Comparison of ENCODE assay signal across 9 cellular contexts in the genomic region with DNA sequence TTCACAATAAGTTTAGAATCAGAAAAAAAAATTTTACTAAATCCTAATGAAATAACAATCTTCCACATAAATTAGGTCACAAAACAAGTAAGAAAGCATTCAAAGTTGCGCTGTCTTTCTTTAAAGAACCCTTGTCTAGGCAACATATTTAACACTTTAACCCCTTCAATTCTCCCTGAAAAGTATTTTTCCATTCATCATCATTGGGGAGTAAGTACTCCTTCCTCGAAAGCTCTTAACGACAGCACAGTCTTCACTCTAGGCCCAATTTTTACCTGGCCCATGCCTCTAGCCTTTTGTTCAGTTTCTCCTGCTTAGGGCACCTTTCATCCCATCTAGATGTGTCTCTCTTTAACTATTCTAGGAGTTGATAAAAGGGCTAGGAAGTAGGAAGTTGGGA. TPM values are rescaled to one million over a fixed set of nuclear protein-coding genes. Genes with fewer than 3 reads are reported as not detected.
A peak's percentile ranks its signal among the peaks of the same experiment; 100 is the strongest.
DNase-seq lines count a peak whose midpoint lies in the region; ATAC-seq and TF ChIP-seq lines count a peak whose summit lies in the region.
"Had no signal": no experiment of that assay in that cellular context is flagged by ENCODE, and none has a peak within 500 bp of the region (broad histone marks: within the 10 kb centered on the region; RNA-seq: fewer than 3 reads in every experiment).

No MANE protein-coding gene starts in this region.

- no peak for TF ChIP-seq POLR2A in right lobe of liver (IDR thresholded peaks at IDR 0.05)

- H3K9me3 ChIP-seq in right lobe of liver: no peaks in the 10 kb centered on the region
- H3K9me3 ChIP-seq in tibial artery: no peaks in the 10 kb centered on the region

- no peaks in the 10 kb centered on the region for H3K9me3 Mint-ChIP-seq in activated T-cell treated with anti-CD3 and anti-CD28 coated beads, Interleukin-2, amount 50 U/mL, for 4 hours
- H3K9me3 Mint-ChIP-seq in activated naive CD8-positive, alpha-beta T cell treated with anti-CD3 and anti-CD28 coated beads, Interleukin-2, amount 50 U/mL, for 24 hours: no peaks in the 10 kb centered on the region

- peak overlapping the region; percentile 98 for H3K4me3 Mint-ChIP-seq in activated T-cell treated with anti-CD3 and anti-CD28 coated beads, Interleukin-2, amount 50 U/mL, for 4 hours
- H3K4me3 Mint-ChIP-seq in activated naive CD8-positive, alpha-beta T cell treated with anti-CD3 and anti-CD28 coated beads, Interleukin-2, amount 50 U/mL, for 24 hours: peak overlapping the region; percentile 91

- H3K27ac Mint-ChIP-seq in activated naive CD8-positive, alpha-beta T cell treated with anti-CD3 and anti-CD28 coated beads, Interleukin-2, amount 50 U/mL, for 24 hours: peak overlapping the region; percentile 94

- WGBS in right lobe of liver (ENCODE audit: insufficient coverage, low coverage, low lambda C conversion rate, missing lambda C conversion rate): 42% methylated on average over 3 of the region's 3 CpGs

- H3K4me1 ChIP-seq in right lobe of liver: peaks cover 0 to 38% (median 9%) of the 10 kb centered on the region in 4 donors
- H3K4me1 ChIP-seq in tibial artery: peaks cover 0 to 61% (median 35%) of the 10 kb centered on the region in 4 donors

- H3K27me3 ChIP-seq in right lobe of liver (no peaks in the 10 kb centered on the region), tibial artery (no peaks in the 10 kb centered on the region)

- H3K36me3 Mint-ChIP-seq in activated T-cell treated with anti-CD3 and anti-CD28 coated beads, Interleukin-2, amount 50 U/mL, for 4 hours (ENCODE audit: insufficient read depth): peaks cover 30% of the 10 kb centered on the region
- peaks cover 46% of the 10 kb centered on the region for H3K36me3 Mint-ChIP-seq in activated naive CD8-positive, alpha-beta T cell treated with anti-CD3 and anti-CD28 coated beads, Interleukin-2, amount 50 U/mL, for 24 hours (ENCODE audit: low read depth)

- no peak for TF ChIP-seq CTCF in right lobe of liver (IDR thresholded peaks at IDR 0.05)
- no peak for TF ChIP-seq CTCF in tibial artery (IDR thresholded peaks at IDR 0.05)

- H3K4me3 ChIP-seq in right lobe of liver: peak overlapping the region; percentile 9 to 93 (median 19)
- peak overlapping the region; percentile 80 to 85 for H3K4me3 ChIP-seq in tibial artery

- peaks cover 67% of the 10 kb centered on the region for H3K4me1 Mint-ChIP-seq in activated T-cell treated with anti-CD3 and anti-CD28 coated beads, Interleukin-2, amount 50 U/mL, for 4 hours (ENCODE audit: low read depth)
- H3K4me1 Mint-ChIP-seq in activated naive CD8-positive, alpha-beta T cell treated with anti-CD3 and anti-CD28 coated beads, Interleukin-2, amount 50 U/mL, for 24 hours: peaks cover 72% of the 10 kb centered on the region

- DNase-seq in activated T-cell treated with anti-CD3 and anti-CD28 coated beads, Interleukin-2, amount 50 U/mL, for 4 hours: no peak
- DNase-seq in activated T-cell treated with anti-CD3 and anti-CD28 coated beads for 4 hours (no peak), right lobe of liver (no peak), tibial artery (no peak), NCI-H345 (lab: John Stamatoyannopoulos, UW) (no peak)
- DNase-seq in activated naive CD8-positive, alpha-beta T cell treated with anti-CD3 and anti-CD28 coated beads, Interleukin-2, amount 50 U/mL, for 24 hours: no peak
- no peak for DNase-seq in activated CD4-positive, CD25-positive, alpha-beta regulatory T cell treated with anti-CD3 and anti-CD28 coated beads, Interleukin-2, amount 50 U/mL, for 72 hours
- DNase-seq in stimulated activated CD4-positive, alpha-beta T cell treated with anti-CD3 and anti-CD28 coated beads, Interleukin-12 subunit alpha, Interleukin-12 subunit beta, amount 100 ng/mL, for 4 hours: no peak
- DNase-seq: DMS153 had no signal

- H3K27ac ChIP-seq in right lobe of liver (peak overlapping the region in 1 of 3 donors; percentile 14), tibial artery (peak overlapping the region; percentile 32 to 98)

- intact Hi-C loops in right lobe of liver (cut with DNase I): no loop called here
- intact Hi-C loops in tibial artery (cut with DNase I; ENCODE audit: low total_unique reads): no loop called here

- peaks cover 0 to 13% (median 0%) of the 10 kb centered on the region in 4 donors for H3K36me3 ChIP-seq in right lobe of liver
- peaks cover 8 to 19% (median 19%) of the 10 kb centered on the region in 3 donors for H3K36me3 ChIP-seq in tibial artery

- H3K27me3 Mint-ChIP-seq in activated T-cell treated with anti-CD3 and anti-CD28 coated beads, Interleukin-2, amount 50 U/mL, for 4 hours (ENCODE audit: low read depth): no peaks in the 10 kb centered on the region
- no peaks in the 10 kb centered on the region for H3K27me3 Mint-ChIP-seq in activated naive CD8-positive, alpha-beta T cell treated with anti-CD3 and anti-CD28 coated beads, Interleukin-2, amount 50 U/mL, for 24 hours

- no peak for ATAC-seq in activated T-cell treated with anti-CD3 and anti-CD28 coated beads, Interleukin-2, amount 50 U/mL, for 4 hours
- no peak for ATAC-seq in activated naive CD8-positive, alpha-beta T cell treated with anti-CD3 and anti-CD28 coated beads, Interleukin-2, amount 50 U/mL, for 24 hours
- no peak for ATAC-seq in right lobe of liver

RNA-seq across cellular contexts. Expression of gene TSPYL1, which starts 2.6 kb away (rescaled TPM):
- 10 to 100 TPM; 42.8 to 53.4 (median 46.3) TPM for total RNA-seq in activated T-cell treated with anti-CD3 and anti-CD28 coated beads, Interleukin-2, amount 50 U/mL, for 4 hours
- 10 to 100 TPM; 29.1 to 70.4 (median 50.9) TPM for total RNA-seq in right lobe of liver

RNA-seq across cellular contexts. Expression of gene TSPYL4, which starts 23.2 kb away (rescaled TPM):
- 10 to 100 TPM; 17.3 to 19.2 (median 18.5) TPM for total RNA-seq in activated T-cell treated with anti-CD3 and anti-CD28 coated beads, Interleukin-2, amount 50 U/mL, for 4 hours
- 1 to 10 TPM; 2.7 to 8.5 (median 3.5) TPM for total RNA-seq in right lobe of liver
